In the genomic region with DNA sequence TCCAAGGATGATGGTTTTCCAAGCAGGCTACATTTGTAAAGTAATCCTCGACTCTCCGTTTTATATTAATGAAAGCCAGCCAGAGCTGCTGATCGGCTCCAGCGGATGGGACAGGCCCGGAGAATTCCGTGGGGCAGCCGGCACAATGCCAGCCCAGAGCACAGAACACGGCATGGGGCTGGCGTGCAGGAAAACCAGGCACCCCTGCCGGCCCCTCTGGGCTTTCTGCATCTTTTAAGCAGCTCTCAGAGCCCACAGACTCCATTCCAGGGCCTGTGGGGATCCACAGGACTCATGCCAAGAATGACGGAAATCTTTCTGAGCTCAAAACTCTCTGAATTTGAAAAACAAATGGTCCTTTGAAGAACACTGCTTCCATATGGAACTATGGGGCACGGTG, we compare ENCODE assay signal across 21 cellular contexts.
DNase-seq lines count a peak whose midpoint lies in the region; ATAC-seq and TF ChIP-seq lines count a peak whose summit lies in the region.
"Had no signal": no experiment of that assay in that cellular context is flagged by ENCODE, and none has a peak within 500 bp of the region (broad histone marks: within the 10 kb centered on the region; RNA-seq: fewer than 3 reads in every experiment).

No MANE protein-coding gene starts in this region.

- H3K9me3 ChIP-seq in HUES48 (ENCODE audit: control insufficient read depth, insufficient read depth, low read length): no peaks in the 10 kb centered on the region
- no peaks in the 10 kb centered on the region for H3K9me3 ChIP-seq in upper lobe of right lung

- TF ChIP-seq CTCF in upper lobe of right lung (IDR thresholded peaks at IDR 0.05): no peak

- H3K9ac ChIP-seq in HUES48 (ENCODE audit: low read depth, low read length): no peak overlapping the region

- ATAC-seq in GM21381 (IDR thresholded peaks at IDR 0.05; ENCODE audit: unreplicated experiment) (no peak), upper lobe of right lung (no peak)
- ATAC-seq: activated CD4-positive, alpha-beta T cell treated with anti-CD3 and anti-CD28 coated beads for 36 hours; activated CD8-positive, alpha-beta memory T cell treated with anti-CD3 and anti-CD28 coated beads, Interleukin-2, amount 10 ng/mL, durations not matched to agents 7 days and 5 days; gastroesophageal sphincter; natural killer cell treated with Interleukin-12 subunit alpha and Interleukin-12 subunit beta and Interleukin-15 and Interleukin-18, amount 100 ng/mL, for 72 hours had no signal

- H3K27ac ChIP-seq in HUES48 (ENCODE audit: low read depth, low read length) (peak overlapping the region; percentile 57), upper lobe of right lung (no peak overlapping the region)
- H3K27ac ChIP-seq: breast epithelium, gastroesophageal sphincter, Peyer's patch, transverse colon had no signal

- H3K27me3 ChIP-seq in HUES48 (ENCODE audit: control insufficient read depth, insufficient read depth, low read length) (no peaks in the 10 kb centered on the region), upper lobe of right lung (no peaks in the 10 kb centered on the region)
- H3K27me3 ChIP-seq: breast epithelium, Peyer's patch, transverse colon had no signal

- peaks cover 35% of the 10 kb centered on the region for H3K4me1 ChIP-seq in HUES48 (ENCODE audit: control insufficient read depth, insufficient read depth, low read length)
- H3K4me1 ChIP-seq in upper lobe of right lung: no peaks in the 10 kb centered on the region
- H3K4me1 ChIP-seq: Peyer's patch, transverse colon had no signal

- H3K4me3 ChIP-seq in HUES48 (ENCODE audit: low read depth, low read length) (no peak overlapping the region), skeletal muscle cell (ENCODE audit: low read depth, low read length) (no peak overlapping the region), upper lobe of right lung (no peak overlapping the region)
- H3K4me3 ChIP-seq: gastroesophageal sphincter, Peyer's patch, smooth muscle cell, transverse colon had no signal

- no peaks in the 10 kb centered on the region for H3K36me3 ChIP-seq in HUES48 (ENCODE audit: control insufficient read depth, insufficient read depth, low read length)
- H3K36me3 ChIP-seq in upper lobe of right lung: no peaks in the 10 kb centered on the region
- H3K36me3 ChIP-seq: breast epithelium, gastroesophageal sphincter, Peyer's patch, transverse colon had no signal

- peak; percentile 83 for DNase-seq in astrocyte of the hippocampus (ENCODE audit: low read depth, low spot score)
- DNase-seq in foreskin melanocyte: peak; percentile 87
- DNase-seq in skeletal muscle cell (ENCODE audit: low read depth): peak; percentile 1
- no peak for DNase-seq in GM19238 (ENCODE audit: insufficient read length, low spot score)
- no peak for DNase-seq in putamen (ENCODE audit: low spot score)
- DNase-seq in upper lobe of right lung: no peak
- DNase-seq: activated CD4-positive, alpha-beta T cell treated with anti-CD3 and anti-CD28 coated beads for 36 hours; activated CD8-positive, alpha-beta memory T cell treated with anti-CD3 and anti-CD28 coated beads, Interleukin-2, amount 10 ng/mL, durations not matched to agents 7 days and 5 days; activated naive CD8-positive, alpha-beta T cell treated with anti-CD3 and anti-CD28 coated beads for 36 hours; AML-193; Caco-2; NCI-H510A treated with DMSO at 0.1 percent for 48 hours; stimulated activated CD4-positive, alpha-beta T cell treated with anti-CD3 and anti-CD28 coated beads, Interleukin-4, amount 100 ng/mL, for 24 hours; transverse colon had no signal

- intact Hi-C loops in upper lobe of right lung (cut with DNase I): no loop called here

Comparison
In these comparisons a context has a peak if more than half of its experiments do, and no peak if none do; other contexts are left out.
1. DNase-seq: peak in astrocyte of the hippocampus (single experiment), foreskin melanocyte (single experiment) and skeletal muscle cell (single experiment); none in GM19238 (single experiment), putamen (single experiment) and upper lobe of right lung (single experiment).